ENCODE assay signal across 1 cellular context in the genomic region with DNA sequence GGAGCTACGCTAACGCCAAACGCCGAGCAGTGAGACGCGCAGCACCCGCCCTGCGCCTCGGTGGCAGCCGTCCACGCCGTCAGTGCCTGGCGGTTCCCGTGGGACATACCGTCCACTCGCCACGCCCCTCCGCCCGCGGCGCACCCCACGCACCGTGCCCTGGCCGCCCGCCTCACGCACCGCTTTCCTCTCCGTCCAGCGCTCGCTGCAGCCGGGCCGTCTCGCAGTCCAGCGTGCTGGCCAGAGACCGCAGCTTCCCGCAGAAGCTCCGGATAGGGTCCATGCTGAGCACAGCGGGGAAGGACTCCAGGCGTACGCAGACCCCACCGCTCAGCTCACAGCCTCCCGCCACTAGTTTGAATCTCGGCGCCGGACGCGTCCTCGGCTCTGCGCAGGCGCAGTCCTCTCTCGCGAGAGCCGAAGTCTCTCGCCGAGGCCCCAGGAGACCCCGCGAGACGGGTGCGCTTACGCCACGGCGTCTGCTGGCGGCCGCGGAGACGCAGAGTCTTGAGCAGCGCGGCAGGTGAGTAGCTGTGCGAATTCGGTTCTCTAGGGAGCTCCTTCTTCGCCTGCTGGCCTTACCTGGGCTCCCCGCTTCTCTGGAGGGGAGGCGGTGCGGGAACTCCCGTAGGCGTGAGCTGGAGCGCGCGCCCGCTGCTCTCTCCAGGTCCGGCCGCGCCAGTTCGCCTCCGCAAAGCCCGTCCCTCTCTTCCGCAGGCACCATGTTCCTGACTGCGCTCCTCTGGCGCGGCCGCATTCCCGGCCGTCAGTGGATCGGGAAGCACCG.
A peak's percentile ranks its signal among the peaks of the same experiment; 100 is the strongest.
TF ChIP-seq lines count a peak whose summit lies in the region.

A gene (plus strand): TSS at position 464 of the 787 bp plus-strand sequence. CDS start 259 bp downstream, at position 723.
A gene (minus strand): TSS at position 358 of the 787 bp plus-strand sequence. CDS start 75 bp downstream, at position 283.

TF ChIP-seq in HepG2, 621 proteins besides CTCF, POLR2A, EP300 and RAD21 (continued from another document and continues in another):
- TF ChIP-seq, protein P1, sequence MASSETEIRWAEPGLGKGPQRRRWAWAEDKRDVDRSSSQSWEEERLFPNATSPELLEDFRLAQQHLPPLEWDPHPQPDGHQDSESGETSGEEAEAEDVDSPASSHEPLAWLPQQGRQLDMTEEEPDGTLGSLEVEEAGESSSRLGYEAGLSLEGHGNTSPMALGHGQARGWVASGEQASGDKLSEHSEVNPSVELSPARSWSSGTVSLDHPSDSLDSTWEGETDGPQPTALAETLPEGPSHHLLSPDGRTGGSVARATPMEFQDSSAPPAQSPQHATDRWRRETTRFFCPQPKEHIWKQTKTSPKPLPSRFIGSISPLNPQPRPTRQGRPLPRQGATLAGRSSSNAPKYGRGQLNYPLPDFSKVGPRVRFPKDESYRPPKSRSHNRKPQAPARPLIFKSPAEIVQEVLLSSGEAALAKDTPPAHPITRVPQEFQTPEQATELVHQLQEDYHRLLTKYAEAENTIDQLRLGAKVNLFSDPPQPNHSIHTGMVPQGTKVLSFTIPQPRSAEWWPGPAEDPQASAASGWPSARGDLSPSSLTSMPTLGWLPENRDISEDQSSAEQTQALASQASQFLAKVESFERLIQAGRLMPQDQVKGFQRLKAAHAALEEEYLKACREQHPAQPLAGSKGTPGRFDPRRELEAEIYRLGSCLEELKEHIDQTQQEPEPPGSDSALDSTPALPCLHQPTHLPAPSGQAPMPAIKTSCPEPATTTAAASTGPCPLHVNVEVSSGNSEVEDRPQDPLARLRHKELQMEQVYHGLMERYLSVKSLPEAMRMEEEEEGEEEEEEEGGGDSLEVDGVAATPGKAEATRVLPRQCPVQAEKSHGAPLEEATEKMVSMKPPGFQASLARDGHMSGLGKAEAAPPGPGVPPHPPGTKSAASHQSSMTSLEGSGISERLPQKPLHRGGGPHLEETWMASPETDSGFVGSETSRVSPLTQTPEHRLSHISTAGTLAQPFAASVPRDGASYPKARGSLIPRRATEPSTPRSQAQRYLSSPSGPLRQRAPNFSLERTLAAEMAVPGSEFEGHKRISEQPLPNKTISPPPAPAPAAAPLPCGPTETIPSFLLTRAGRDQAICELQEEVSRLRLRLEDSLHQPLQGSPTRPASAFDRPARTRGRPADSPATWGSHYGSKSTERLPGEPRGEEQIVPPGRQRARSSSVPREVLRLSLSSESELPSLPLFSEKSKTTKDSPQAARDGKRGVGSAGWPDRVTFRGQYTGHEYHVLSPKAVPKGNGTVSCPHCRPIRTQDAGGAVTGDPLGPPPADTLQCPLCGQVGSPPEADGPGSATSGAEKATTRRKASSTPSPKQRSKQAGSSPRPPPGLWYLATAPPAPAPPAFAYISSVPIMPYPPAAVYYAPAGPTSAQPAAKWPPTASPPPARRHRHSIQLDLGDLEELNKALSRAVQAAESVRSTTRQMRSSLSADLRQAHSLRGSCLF (CRISPR knock-in tag; IDR thresholded peaks at IDR 0.05; ENCODE audit: borderline replicate concordance) = no peak
- TF ChIP-seq, protein P2, sequence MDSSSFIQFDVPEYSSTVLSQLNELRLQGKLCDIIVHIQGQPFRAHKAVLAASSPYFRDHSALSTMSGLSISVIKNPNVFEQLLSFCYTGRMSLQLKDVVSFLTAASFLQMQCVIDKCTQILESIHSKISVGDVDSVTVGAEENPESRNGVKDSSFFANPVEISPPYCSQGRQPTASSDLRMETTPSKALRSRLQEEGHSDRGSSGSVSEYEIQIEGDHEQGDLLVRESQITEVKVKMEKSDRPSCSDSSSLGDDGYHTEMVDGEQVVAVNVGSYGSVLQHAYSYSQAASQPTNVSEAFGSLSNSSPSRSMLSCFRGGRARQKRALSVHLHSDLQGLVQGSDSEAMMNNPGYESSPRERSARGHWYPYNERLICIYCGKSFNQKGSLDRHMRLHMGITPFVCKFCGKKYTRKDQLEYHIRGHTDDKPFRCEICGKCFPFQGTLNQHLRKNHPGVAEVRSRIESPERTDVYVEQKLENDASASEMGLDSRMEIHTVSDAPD (CRISPR knock-in tag; IDR thresholded peaks at IDR 0.05) = peak; percentile 15; the same call in 1 of the 2 replicates
- TF ChIP-seq, protein P3, sequence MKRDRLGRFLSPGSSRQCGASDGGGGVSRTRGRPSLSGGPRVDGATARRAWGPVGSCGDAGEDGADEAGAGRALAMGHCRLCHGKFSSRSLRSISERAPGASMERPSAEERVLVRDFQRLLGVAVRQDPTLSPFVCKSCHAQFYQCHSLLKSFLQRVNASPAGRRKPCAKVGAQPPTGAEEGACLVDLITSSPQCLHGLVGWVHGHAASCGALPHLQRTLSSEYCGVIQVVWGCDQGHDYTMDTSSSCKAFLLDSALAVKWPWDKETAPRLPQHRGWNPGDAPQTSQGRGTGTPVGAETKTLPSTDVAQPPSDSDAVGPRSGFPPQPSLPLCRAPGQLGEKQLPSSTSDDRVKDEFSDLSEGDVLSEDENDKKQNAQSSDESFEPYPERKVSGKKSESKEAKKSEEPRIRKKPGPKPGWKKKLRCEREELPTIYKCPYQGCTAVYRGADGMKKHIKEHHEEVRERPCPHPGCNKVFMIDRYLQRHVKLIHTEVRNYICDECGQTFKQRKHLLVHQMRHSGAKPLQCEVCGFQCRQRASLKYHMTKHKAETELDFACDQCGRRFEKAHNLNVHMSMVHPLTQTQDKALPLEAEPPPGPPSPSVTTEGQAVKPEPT (CRISPR knock-in tag; IDR thresholded peaks at IDR 0.05; ENCODE audit: low read depth) = no peak; the same call in 1 of the 2 replicates
- no peak for TF ChIP-seq MBNL3 (CRISPR knock-in tag; conservative IDR thresholded peaks at IDR 0.05)
- TF ChIP-seq, protein P4, sequence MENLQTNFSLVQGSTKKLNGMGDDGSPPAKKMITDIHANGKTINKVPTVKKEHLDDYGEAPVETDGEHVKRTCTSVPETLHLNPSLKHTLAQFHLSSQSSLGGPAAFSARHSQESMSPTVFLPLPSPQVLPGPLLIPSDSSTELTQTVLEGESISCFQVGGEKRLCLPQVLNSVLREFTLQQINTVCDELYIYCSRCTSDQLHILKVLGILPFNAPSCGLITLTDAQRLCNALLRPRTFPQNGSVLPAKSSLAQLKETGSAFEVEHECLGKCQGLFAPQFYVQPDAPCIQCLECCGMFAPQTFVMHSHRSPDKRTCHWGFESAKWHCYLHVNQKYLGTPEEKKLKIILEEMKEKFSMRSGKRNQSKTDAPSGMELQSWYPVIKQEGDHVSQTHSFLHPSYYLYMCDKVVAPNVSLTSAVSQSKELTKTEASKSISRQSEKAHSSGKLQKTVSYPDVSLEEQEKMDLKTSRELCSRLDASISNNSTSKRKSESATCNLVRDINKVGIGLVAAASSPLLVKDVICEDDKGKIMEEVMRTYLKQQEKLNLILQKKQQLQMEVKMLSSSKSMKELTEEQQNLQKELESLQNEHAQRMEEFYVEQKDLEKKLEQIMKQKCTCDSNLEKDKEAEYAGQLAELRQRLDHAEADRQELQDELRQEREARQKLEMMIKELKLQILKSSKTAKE (CRISPR knock-in tag; IDR thresholded peaks at IDR 0.05; ENCODE audit: borderline replicate concordance) = peak; percentile 81
- TF ChIP-seq, protein P5, sequence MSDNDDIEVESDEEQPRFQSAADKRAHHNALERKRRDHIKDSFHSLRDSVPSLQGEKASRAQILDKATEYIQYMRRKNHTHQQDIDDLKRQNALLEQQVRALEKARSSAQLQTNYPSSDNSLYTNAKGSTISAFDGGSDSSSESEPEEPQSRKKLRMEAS (IDR thresholded peaks at IDR 0.05) = peak; percentile 66
- TF ChIP-seq ZNF792 (CRISPR knock-in tag; IDR thresholded peaks at IDR 0.05) = 0 out of 2 replicates have a peak, but pooled peaks have one; percentile 13
- no peak for TF ChIP-seq ZNF850 (CRISPR knock-in tag; conservative IDR thresholded peaks at IDR 0.05)
- TF ChIP-seq, protein P6, sequence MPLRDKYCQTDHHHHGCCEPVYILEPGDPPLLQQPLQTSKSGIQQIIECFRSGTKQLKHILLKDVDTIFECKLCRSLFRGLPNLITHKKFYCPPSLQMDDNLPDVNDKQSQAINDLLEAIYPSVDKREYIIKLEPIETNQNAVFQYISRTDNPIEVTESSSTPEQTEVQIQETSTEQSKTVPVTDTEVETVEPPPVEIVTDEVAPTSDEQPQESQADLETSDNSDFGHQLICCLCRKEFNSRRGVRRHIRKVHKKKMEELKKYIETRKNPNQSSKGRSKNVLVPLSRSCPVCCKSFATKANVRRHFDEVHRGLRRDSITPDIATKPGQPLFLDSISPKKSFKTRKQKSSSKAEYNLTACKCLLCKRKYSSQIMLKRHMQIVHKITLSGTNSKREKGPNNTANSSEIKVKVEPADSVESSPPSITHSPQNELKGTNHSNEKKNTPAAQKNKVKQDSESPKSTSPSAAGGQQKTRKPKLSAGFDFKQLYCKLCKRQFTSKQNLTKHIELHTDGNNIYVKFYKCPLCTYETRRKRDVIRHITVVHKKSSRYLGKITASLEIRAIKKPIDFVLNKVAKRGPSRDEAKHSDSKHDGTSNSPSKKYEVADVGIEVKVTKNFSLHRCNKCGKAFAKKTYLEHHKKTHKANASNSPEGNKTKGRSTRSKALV (CRISPR knock-in tag; IDR thresholded peaks at IDR 0.05) = peak; percentile 89
- TF ChIP-seq ZNF207 (IDR thresholded peaks at IDR 0.05; ENCODE audit: borderline replicate concordance) = no peak
- peak; percentile 0; the same call in 1 of the 2 replicates for TF ChIP-seq ZNF616 (CRISPR knock-in tag; IDR thresholded peaks at IDR 0.05; ENCODE audit: low read depth)
- no peak for TF ChIP-seq ZNF720 (CRISPR knock-in tag; IDR thresholded peaks at IDR 0.05)
- no peak for TF ChIP-seq NCOA2 (CRISPR knock-in tag; IDR thresholded peaks at IDR 0.05)
- TF ChIP-seq FOXM1 (CRISPR knock-in tag; IDR thresholded peaks at IDR 0.05) = no peak; the same call in none of the 2 replicates
- TF ChIP-seq, protein P7, sequence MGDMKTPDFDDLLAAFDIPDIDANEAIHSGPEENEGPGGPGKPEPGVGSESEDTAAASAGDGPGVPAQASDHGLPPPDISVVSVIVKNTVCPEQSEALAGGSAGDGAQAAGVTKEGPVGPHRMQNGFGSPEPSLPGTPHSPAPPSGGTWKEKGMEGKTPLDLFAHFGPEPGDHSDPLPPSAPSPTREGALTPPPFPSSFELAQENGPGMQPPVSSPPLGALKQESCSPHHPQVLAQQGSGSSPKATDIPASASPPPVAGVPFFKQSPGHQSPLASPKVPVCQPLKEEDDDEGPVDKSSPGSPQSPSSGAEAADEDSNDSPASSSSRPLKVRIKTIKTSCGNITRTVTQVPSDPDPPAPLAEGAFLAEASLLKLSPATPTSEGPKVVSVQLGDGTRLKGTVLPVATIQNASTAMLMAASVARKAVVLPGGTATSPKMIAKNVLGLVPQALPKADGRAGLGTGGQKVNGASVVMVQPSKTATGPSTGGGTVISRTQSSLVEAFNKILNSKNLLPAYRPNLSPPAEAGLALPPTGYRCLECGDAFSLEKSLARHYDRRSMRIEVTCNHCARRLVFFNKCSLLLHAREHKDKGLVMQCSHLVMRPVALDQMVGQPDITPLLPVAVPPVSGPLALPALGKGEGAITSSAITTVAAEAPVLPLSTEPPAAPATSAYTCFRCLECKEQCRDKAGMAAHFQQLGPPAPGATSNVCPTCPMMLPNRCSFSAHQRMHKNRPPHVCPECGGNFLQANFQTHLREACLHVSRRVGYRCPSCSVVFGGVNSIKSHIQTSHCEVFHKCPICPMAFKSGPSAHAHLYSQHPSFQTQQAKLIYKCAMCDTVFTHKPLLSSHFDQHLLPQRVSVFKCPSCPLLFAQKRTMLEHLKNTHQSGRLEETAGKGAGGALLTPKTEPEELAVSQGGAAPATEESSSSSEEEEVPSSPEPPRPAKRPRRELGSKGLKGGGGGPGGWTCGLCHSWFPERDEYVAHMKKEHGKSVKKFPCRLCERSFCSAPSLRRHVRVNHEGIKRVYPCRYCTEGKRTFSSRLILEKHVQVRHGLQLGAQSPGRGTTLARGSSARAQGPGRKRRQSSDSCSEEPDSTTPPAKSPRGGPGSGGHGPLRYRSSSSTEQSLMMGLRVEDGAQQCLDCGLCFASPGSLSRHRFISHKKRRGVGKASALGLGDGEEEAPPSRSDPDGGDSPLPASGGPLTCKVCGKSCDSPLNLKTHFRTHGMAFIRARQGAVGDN (CRISPR knock-in tag; IDR thresholded peaks at IDR 0.05) = peak; percentile 93
- TF ChIP-seq KDM2A (CRISPR knock-in tag; IDR thresholded peaks at IDR 0.05; ENCODE audit: borderline replicate concordance, low read depth) = peak; percentile 97
- TF ChIP-seq ZC3H13 (CRISPR knock-in tag; IDR thresholded peaks at IDR 0.05) = peak; percentile 87
- peak; percentile 73; the same call in 1 of the 2 replicates for TF ChIP-seq KLF12 (CRISPR knock-in tag; IDR thresholded peaks at IDR 0.05; ENCODE audit: borderline replicate concordance)
- TF ChIP-seq ZMYM3 (CRISPR knock-in tag; IDR thresholded peaks at IDR 0.05) = 0 out of 2 replicates have a peak, but pooled peaks have one; percentile 38
- TF ChIP-seq TCF7L2 (IDR thresholded peaks at IDR 0.05; ENCODE audit: low read depth, low read length) = no peak
- TF ChIP-seq KLF16 (CRISPR knock-in tag; IDR thresholded peaks at IDR 0.05) = peak; percentile 62 to 88; a peak in 3 of 4 replicates
- TF ChIP-seq, protein P8, sequence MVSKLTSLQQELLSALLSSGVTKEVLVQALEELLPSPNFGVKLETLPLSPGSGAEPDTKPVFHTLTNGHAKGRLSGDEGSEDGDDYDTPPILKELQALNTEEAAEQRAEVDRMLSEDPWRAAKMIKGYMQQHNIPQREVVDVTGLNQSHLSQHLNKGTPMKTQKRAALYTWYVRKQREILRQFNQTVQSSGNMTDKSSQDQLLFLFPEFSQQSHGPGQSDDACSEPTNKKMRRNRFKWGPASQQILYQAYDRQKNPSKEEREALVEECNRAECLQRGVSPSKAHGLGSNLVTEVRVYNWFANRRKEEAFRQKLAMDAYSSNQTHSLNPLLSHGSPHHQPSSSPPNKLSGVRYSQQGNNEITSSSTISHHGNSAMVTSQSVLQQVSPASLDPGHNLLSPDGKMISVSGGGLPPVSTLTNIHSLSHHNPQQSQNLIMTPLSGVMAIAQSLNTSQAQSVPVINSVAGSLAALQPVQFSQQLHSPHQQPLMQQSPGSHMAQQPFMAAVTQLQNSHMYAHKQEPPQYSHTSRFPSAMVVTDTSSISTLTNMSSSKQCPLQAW (CRISPR knock-in tag; IDR thresholded peaks at IDR 0.05) = peak; percentile 93
- no peak for TF ChIP-seq SCMH1 (CRISPR knock-in tag; IDR thresholded peaks at IDR 0.05; ENCODE audit: borderline replicate concordance)
- peak; percentile 90 for TF ChIP-seq KMT2B (CRISPR knock-in tag; IDR thresholded peaks at IDR 0.05)
- no peak for TF ChIP-seq NFE2L2 (IDR thresholded peaks at IDR 0.05; ENCODE audit: low read length)
- TF ChIP-seq ZNF652 (CRISPR knock-in tag; IDR thresholded peaks at IDR 0.05; ENCODE audit: borderline replicate concordance, low read depth) = no peak
- peak; percentile 85 for TF ChIP-seq BRD4 (CRISPR knock-in tag; IDR thresholded peaks at IDR 0.05)
- TF ChIP-seq, protein P9, sequence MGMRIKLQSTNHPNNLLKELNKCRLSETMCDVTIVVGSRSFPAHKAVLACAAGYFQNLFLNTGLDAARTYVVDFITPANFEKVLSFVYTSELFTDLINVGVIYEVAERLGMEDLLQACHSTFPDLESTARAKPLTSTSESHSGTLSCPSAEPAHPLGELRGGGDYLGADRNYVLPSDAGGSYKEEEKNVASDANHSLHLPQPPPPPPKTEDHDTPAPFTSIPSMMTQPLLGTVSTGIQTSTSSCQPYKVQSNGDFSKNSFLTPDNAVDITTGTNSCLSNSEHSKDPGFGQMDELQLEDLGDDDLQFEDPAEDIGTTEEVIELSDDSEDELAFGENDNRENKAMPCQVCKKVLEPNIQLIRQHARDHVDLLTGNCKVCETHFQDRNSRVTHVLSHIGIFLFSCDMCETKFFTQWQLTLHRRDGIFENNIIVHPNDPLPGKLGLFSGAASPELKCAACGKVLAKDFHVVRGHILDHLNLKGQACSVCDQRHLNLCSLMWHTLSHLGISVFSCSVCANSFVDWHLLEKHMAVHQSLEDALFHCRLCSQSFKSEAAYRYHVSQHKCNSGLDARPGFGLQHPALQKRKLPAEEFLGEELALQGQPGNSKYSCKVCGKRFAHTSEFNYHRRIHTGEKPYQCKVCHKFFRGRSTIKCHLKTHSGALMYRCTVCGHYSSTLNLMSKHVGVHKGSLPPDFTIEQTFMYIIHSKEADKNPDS (CRISPR knock-in tag; IDR thresholded peaks at IDR 0.05) = peak; percentile 79; the same call in 1 of the 2 replicates
- TF ChIP-seq KMT2A (CRISPR knock-in tag; IDR thresholded peaks at IDR 0.05) = peak; percentile 100
- TF ChIP-seq DNMT1 (CRISPR knock-in tag; IDR thresholded peaks at IDR 0.05) = peak; percentile 78; the same call in 1 of the 2 replicates
